ENCODE assay signal across 11 cellular contexts in the genomic region with DNA sequence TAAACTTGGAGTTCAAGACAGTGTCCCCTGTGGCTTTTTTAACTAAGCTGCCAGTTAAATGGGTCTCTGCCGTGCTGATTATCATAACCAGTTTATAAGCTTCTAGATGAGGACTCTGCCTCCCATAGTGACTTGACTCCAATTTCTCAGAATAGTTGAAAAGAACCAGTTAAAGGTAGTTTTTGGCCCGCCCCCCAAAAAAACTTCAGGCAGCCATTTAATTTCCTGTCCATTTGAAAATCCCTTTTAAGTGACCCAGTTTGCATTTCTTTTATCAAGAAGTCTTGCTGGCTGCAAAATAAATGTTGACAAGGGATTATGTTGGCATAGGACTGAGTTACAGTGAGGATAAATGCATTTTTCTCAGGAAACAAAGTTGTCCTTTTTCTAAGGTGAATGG. TPM values are rescaled to one million over a fixed set of nuclear protein-coding genes. Genes with fewer than 3 reads are reported as not detected.
DNase-seq lines count a peak whose midpoint lies in the region; ATAC-seq and TF ChIP-seq lines count a peak whose summit lies in the region.
"Had no signal": no experiment of that assay in that cellular context is flagged by ENCODE, and none has a peak within 500 bp of the region (broad histone marks: within the 10 kb centered on the region; RNA-seq: fewer than 3 reads in every experiment).

No MANE protein-coding gene starts in this region.

- no peaks in the 10 kb centered on the region for H3K9me3 ChIP-seq in heart left ventricle
- no peaks in the 10 kb centered on the region for H3K9me3 ChIP-seq in suprapubic skin
- H3K9me3 ChIP-seq: SJCRH30 had no signal

- ATAC-seq in heart left ventricle (no peak), left cardiac atrium (no peak), HG03342 (IDR thresholded peaks at IDR 0.05; ENCODE audit: unreplicated experiment) (no peak), GM19467 (IDR thresholded peaks at IDR 0.05; ENCODE audit: unreplicated experiment) (no peak)

- TF ChIP-seq POLR2A in heart left ventricle (IDR thresholded peaks at IDR 0.05) (no peak), suprapubic skin (IDR thresholded peaks at IDR 0.05) (no peak)

- intact Hi-C loops in heart left ventricle (cut with DNase I): no loop called here
- intact Hi-C loops in left cardiac atrium (cut with DNase I): loop anchor here in 1 of 2 donors (5.0 kb wide), 1 partner anchor 166 kb away; the partner anchor contains the start of gene TTL
- intact Hi-C loops in activated CD4-positive, alpha-beta memory T cell treated with anti-CD3 and anti-CD28 coated beads for 36 hours (cut with micrococcal nuclease): loop anchor here (5.0 kb wide), 3 partner anchors 66 to 591 kb away; partner anchors contain the start of genes CHCHD5 and TMEM87B

- H3K27me3 ChIP-seq in heart left ventricle (no peaks in the 10 kb centered on the region), suprapubic skin (no peaks in the 10 kb centered on the region)
- H3K27me3 ChIP-seq: SJCRH30 had no signal

- peak overlapping the region; percentile 97 for H3K4me3 Mint-ChIP-seq in activated CD4-positive, alpha-beta memory T cell treated with anti-CD3 and anti-CD28 coated beads for 36 hours

- peaks cover 2 to 72% (median 33%) of the 10 kb centered on the region in 12 donors for H3K4me1 ChIP-seq in heart left ventricle
- peaks cover 42% of the 10 kb centered on the region for H3K4me1 ChIP-seq in suprapubic skin

- peaks cover 59% of the 10 kb centered on the region for H3K36me3 Mint-ChIP-seq in activated CD4-positive, alpha-beta memory T cell treated with anti-CD3 and anti-CD28 coated beads for 36 hours

- H3K4me3 ChIP-seq in heart left ventricle (peak overlapping the region in 8 of 12 donors; percentile 2 to 98 (median 88)), foreskin fibroblast (ENCODE audit: low read depth in 1 of 2, low read length in 2 of 2) (peak overlapping the region; percentile 75 to 87), suprapubic skin (peak overlapping the region; percentile 96)

- H3K27ac Mint-ChIP-seq in activated CD4-positive, alpha-beta memory T cell treated with anti-CD3 and anti-CD28 coated beads for 36 hours: peak overlapping the region; percentile 80

- DNase-seq in heart left ventricle (no peak), left cardiac atrium (no peak), foreskin fibroblast (no peak), suprapubic skin (ENCODE audit: low spot score in 2 of 2) (no peak), HuH-7.5 (ENCODE audit: low spot score) (no peak)
- DNase-seq in activated CD4-positive, alpha-beta memory T cell treated with anti-CD3 and anti-CD28 coated beads for 36 hours: no peak
- DNase-seq: activated gamma-delta T cell treated with Interleukin-2 at 50 U/mL for 16 hours, NCI-H1048, SJCRH30 had no signal

- POLR2A ChIA-PET in activated CD4-positive, alpha-beta memory T cell treated with anti-CD3 and anti-CD28 coated beads for 36 hours (lab: Charles Lee): interaction anchor here (0.8 to 4.7 kb wide), 4 partner anchors 8 to 21 kb away, joined by 3 to 49 read pairs (median 16); no protein-coding TSS in a partner anchor

- peaks cover 65% of the 10 kb centered on the region for H3K4me1 Mint-ChIP-seq in activated CD4-positive, alpha-beta memory T cell treated with anti-CD3 and anti-CD28 coated beads for 36 hours (ENCODE audit: low read depth)

- TF ChIP-seq CTCF in heart left ventricle (IDR thresholded peaks at IDR 0.05): no peak
- no peak for TF ChIP-seq CTCF in foreskin fibroblast (IDR thresholded peaks at IDR 0.05; ENCODE audit: low read depth, low read length)
- no peak for TF ChIP-seq CTCF in suprapubic skin (IDR thresholded peaks at IDR 0.05)

- peak overlapping the region in 2 of 12 donors; percentile 16 to 98 for H3K27ac ChIP-seq in heart left ventricle
- H3K27ac ChIP-seq in suprapubic skin: no peak overlapping the region
- H3K27ac ChIP-seq: SJCRH30 had no signal

- CTCF ChIA-PET in activated CD4-positive, alpha-beta memory T cell treated with anti-CD3 and anti-CD28 coated beads for 36 hours (lab: Charles Lee): interaction anchor here (0.9 to 5.4 kb wide), 6 partner anchors 17 to 79 kb away, joined by 3 to 77 read pairs (median 6); no protein-coding TSS in a partner anchor

- H3K9me3 Mint-ChIP-seq in activated CD4-positive, alpha-beta memory T cell treated with anti-CD3 and anti-CD28 coated beads for 36 hours: no peaks in the 10 kb centered on the region

- WGBS in heart left ventricle, 4 donors: 52 to 72% (median 59%) methylated on average over 2 of the region's 2 CpGs
- WGBS in suprapubic skin: 66% methylated on average over 2 of the region's 2 CpGs

- H3K36me3 ChIP-seq in heart left ventricle (peaks cover 0 to 65% (median 55%) of the 10 kb centered on the region in 9 donors), suprapubic skin (peaks cover 31% of the 10 kb centered on the region)

- H3K27me3 Mint-ChIP-seq in activated CD4-positive, alpha-beta memory T cell treated with anti-CD3 and anti-CD28 coated beads for 36 hours: no peaks in the 10 kb centered on the region

- TF ChIP-seq EP300 in suprapubic skin (IDR thresholded peaks at IDR 0.05): no peak

RNA-seq across cellular contexts. Expression of gene SLC20A1, which starts 2.3 kb away (rescaled TPM):
- total RNA-seq in heart left ventricle (10 to 100 TPM in 7 of 9 donors, 1 to 10 TPM in 2; 5.6 to 51.7 (median 12.0) TPM), left cardiac atrium (10 to 100 TPM; 15.1 to 38.1 TPM), suprapubic skin (10 to 100 TPM; 19.2 to 50.6 (median 34.5) TPM)
- 10 to 100 TPM in 1 of 2 donors, 1 to 10 TPM in 1; 7.6 to 12.2 TPM for polyA plus RNA-seq in heart left ventricle
- 10 to 100 TPM; 88.8 to 91.3 TPM for total RNA-seq in activated CD4-positive, alpha-beta memory T cell treated with anti-CD3 and anti-CD28 coated beads for 36 hours
